In the genomic region with DNA sequence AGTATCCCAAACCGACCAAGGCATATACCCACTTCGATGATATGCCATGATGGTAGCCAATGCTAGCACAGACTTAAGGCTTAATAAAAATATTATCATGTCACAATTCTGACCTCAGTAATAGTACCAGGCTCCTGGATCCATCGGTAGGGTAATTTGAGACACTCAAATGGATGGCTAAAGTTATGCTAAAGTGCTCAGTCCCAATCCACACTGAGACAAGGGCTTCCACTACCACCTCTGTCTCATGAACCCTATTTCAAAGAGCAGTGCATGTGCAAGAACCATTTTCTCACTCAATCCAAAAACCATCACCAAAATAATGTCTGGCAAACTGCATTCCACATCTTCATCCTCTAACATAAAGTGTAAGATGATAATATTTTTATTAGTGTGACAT, we compare ENCODE assay signal across 23 cellular contexts.
DNase-seq lines count a peak whose midpoint lies in the region; ATAC-seq, FAIRE-seq and TF ChIP-seq lines count a peak whose summit lies in the region.
"Had no signal": no experiment of that assay in that cellular context is flagged by ENCODE, and none has a peak within 500 bp of the region (broad histone marks: within the 10 kb centered on the region; RNA-seq: fewer than 3 reads in every experiment).

No MANE protein-coding gene starts in this region.

- H3K4me3 Mint-ChIP-seq in activated CD8-positive, alpha-beta memory T cell treated with anti-CD3 and anti-CD28 coated beads, Interleukin-2, amount 10 ng/mL, durations not matched to agents 7 days and 5 days = no peak overlapping the region
- H3K4me3 Mint-ChIP-seq: CD4-positive, alpha-beta T cell; HFFc6; IgD-negative memory B cell had no signal

- no peak overlapping the region for H2AFZ ChIP-seq in mesenchymal stem cell (ENCODE audit: low read depth, low read length)

- no peak overlapping the region for H4K91ac ChIP-seq in mesenchymal stem cell (ENCODE audit: low read length)

- H3K36me3 ChIP-seq in SJCRH30 (no peaks in the 10 kb centered on the region), mesenchymal stem cell (ENCODE audit: control insufficient read depth in 1 of 2, insufficient read depth in 2 of 2, low read depth in 1 of 2, low read length in 2 of 2) (no peaks in the 10 kb centered on the region), pancreas (no peaks in the 10 kb centered on the region)
- H3K36me3 ChIP-seq: BLaER1 had no signal

- H3K27me3 ChIP-seq in SJCRH30 = no peaks in the 10 kb centered on the region
- no peaks in the 10 kb centered on the region for H3K27me3 ChIP-seq in mesenchymal stem cell (ENCODE audit: control insufficient read depth in 1 of 2, insufficient read depth in 1 of 2, low read length in 2 of 2)
- no peaks in the 10 kb centered on the region for H3K27me3 ChIP-seq in pancreas
- H3K27me3 ChIP-seq: BLaER1 had no signal

- no peak overlapping the region for H2BK5ac ChIP-seq in mesenchymal stem cell (ENCODE audit: low read depth, low read length, poor library complexity, severe bottlenecking)

- H3K4me2 ChIP-seq in mesenchymal stem cell (ENCODE audit: low read length, poor library complexity, severe bottlenecking) = no peak overlapping the region

- no peak overlapping the region for H3K18ac ChIP-seq in mesenchymal stem cell (ENCODE audit: low read depth in 1 of 2, low read length in 2 of 2)

- no peak overlapping the region for H2BK120ac ChIP-seq in mesenchymal stem cell (ENCODE audit: low read depth, low read length)

- no peak overlapping the region for H3K14ac ChIP-seq in mesenchymal stem cell (ENCODE audit: low read length in 2 of 2)

- H3K9me3 Mint-ChIP-seq in activated CD8-positive, alpha-beta memory T cell treated with anti-CD3 and anti-CD28 coated beads, Interleukin-2, amount 10 ng/mL, durations not matched to agents 7 days and 5 days (ENCODE audit: low read depth) = peaks cover 2% of the 10 kb centered on the region
- H3K9me3 Mint-ChIP-seq: CD4-positive, alpha-beta T cell; HFFc6; IgD-negative memory B cell had no signal

- H3K27ac ChIP-seq in SJCRH30 (peak overlapping the region; percentile 63), mesenchymal stem cell (ENCODE audit: low read length, poor library complexity, severe bottlenecking) (no peak overlapping the region), pancreas (no peak overlapping the region)
- H3K27ac ChIP-seq: 22Rv1, BLaER1 had no signal

- no peak overlapping the region for H3K23ac ChIP-seq in mesenchymal stem cell (ENCODE audit: low read length in 2 of 2)

- H3K9me3 ChIP-seq in SJCRH30 (replicated peaks) (no peaks in the 10 kb centered on the region), mesenchymal stem cell (ENCODE audit: control insufficient read depth, low read length) (no peaks in the 10 kb centered on the region), pancreas (no peaks in the 10 kb centered on the region)
- H3K9me3 ChIP-seq: BLaER1 had no signal

- H3K4me1 ChIP-seq in SJCRH30 = peaks cover 26% of the 10 kb centered on the region
- H3K4me1 ChIP-seq in mesenchymal stem cell (ENCODE audit: control insufficient read depth, insufficient read depth, low read depth, low read length) = peaks cover 3% of the 10 kb centered on the region
- peaks cover 0 to 7% (median 0%) of the 10 kb centered on the region in 3 donors for H3K4me1 ChIP-seq in pancreas

- H3K4me1 Mint-ChIP-seq in activated CD8-positive, alpha-beta memory T cell treated with anti-CD3 and anti-CD28 coated beads, Interleukin-2, amount 10 ng/mL, durations not matched to agents 7 days and 5 days = peaks cover 35% of the 10 kb centered on the region
- H3K4me1 Mint-ChIP-seq: IgD-negative memory B cell had no signal

- no peak for TF ChIP-seq CTCF in pancreas (IDR thresholded peaks at IDR 0.05)

- H3K27me3 Mint-ChIP-seq in activated CD8-positive, alpha-beta memory T cell treated with anti-CD3 and anti-CD28 coated beads, Interleukin-2, amount 10 ng/mL, durations not matched to agents 7 days and 5 days = no peaks in the 10 kb centered on the region
- H3K27me3 Mint-ChIP-seq: IgD-negative memory B cell had no signal

- no peak overlapping the region for H2BK15ac ChIP-seq in mesenchymal stem cell (ENCODE audit: low read depth, poor library complexity, severe bottlenecking)

- ATAC-seq in activated CD8-positive, alpha-beta memory T cell treated with anti-CD3 and anti-CD28 coated beads, Interleukin-2, amount 10 ng/mL, durations not matched to agents 7 days and 5 days = no peak
- ATAC-seq in pancreas (no peak), GM19351 (IDR thresholded peaks at IDR 0.05; ENCODE audit: unreplicated experiment) (no peak)

- H4K8ac ChIP-seq in mesenchymal stem cell (ENCODE audit: low read length) = no peak overlapping the region

- peak overlapping the region; percentile 20 for H3K27ac Mint-ChIP-seq in activated CD8-positive, alpha-beta memory T cell treated with anti-CD3 and anti-CD28 coated beads, Interleukin-2, amount 10 ng/mL, durations not matched to agents 7 days and 5 days
- H3K27ac Mint-ChIP-seq: CD4-positive, alpha-beta T cell; IgD-negative memory B cell had no signal

- no peak overlapping the region for H3K4me3 ChIP-seq in SJCRH30
- H3K4me3 ChIP-seq in mesenchymal stem cell (ENCODE audit: insufficient read depth in 1 of 2, low read depth in 1 of 2, low read length in 2 of 2) = no peak overlapping the region
- no peak overlapping the region for H3K4me3 ChIP-seq in pancreas
- H3K4me3 ChIP-seq: BLaER1 had no signal

- H3K79me1 ChIP-seq in mesenchymal stem cell (replicated peaks; ENCODE audit: low read length, poor library complexity, severe bottlenecking) = no peaks in the 10 kb centered on the region

- WGBS in mesenchymal stem cell = 79% methylated on average over 3 of the region's 3 CpGs
- WGBS in pancreas, 2 donors = 90 to 92% methylated on average over 3 of the region's 3 CpGs

- no peak overlapping the region for H3K4ac ChIP-seq in mesenchymal stem cell (ENCODE audit: low read depth in 1 of 2, low read length in 2 of 2)

- DNase-seq in activated CD8-positive, alpha-beta memory T cell treated with anti-CD3 and anti-CD28 coated beads, Interleukin-2, amount 10 ng/mL, durations not matched to agents 7 days and 5 days = no peak
- DNase-seq in activated CD8-positive, alpha-beta memory T cell treated with anti-CD3 and anti-CD28 coated beads, Interleukin-2, amount 50 U/mL, for 4 hours = no peak
- DNase-seq in SJCRH30 = no peak
- DNase-seq in mesenchymal stem cell = no peak
- no peak for DNase-seq in amniotic stem cell (lab: John Stamatoyannopoulos, UW)
- no peak for DNase-seq in NCI-H2107 treated with DMSO at 0.1 percent for 48 hours (lab: John Stamatoyannopoulos, UW; ENCODE audit: unreplicated experiment)
- no peak for DNase-seq in pancreas
- DNase-seq: ACHN; CD4-positive, alpha-beta T cell; COR-L47; DND-41; HFFc6; NCI-H1694; NCI-H2081; NCI-H446; NCI-H526 had no signal

- H3K9ac ChIP-seq in mesenchymal stem cell (ENCODE audit: low read length) = no peak overlapping the region
- H3K9ac ChIP-seq: BLaER1 had no signal

- CTCF ChIA-PET in activated CD8-positive, alpha-beta memory T cell treated with anti-CD3 and anti-CD28 coated beads, Interleukin-2, amount 10 ng/mL, durations not matched to agents 7 days and 5 days (lab: Charles Lee) = no interaction called here

- peak overlapping the region; percentile 79 for H2AK5ac ChIP-seq in mesenchymal stem cell (ENCODE audit: low read length, severe bottlenecking)

- intact Hi-C loops in pancreas (cut with DNase I) = no loop called here

- peaks cover 12% of the 10 kb centered on the region for H3K36me3 Mint-ChIP-seq in activated CD8-positive, alpha-beta memory T cell treated with anti-CD3 and anti-CD28 coated beads, Interleukin-2, amount 10 ng/mL, durations not matched to agents 7 days and 5 days
- H3K36me3 Mint-ChIP-seq: IgD-negative memory B cell had no signal

- no peak for FAIRE-seq in pancreas (lab: Jason Lieb, UNC)
- FAIRE-seq: GM12891, H54, RCC 7860 had no signal

- H2BK12ac ChIP-seq in mesenchymal stem cell (ENCODE audit: low read length in 2 of 2) = peak overlapping the region in 1 of 2 experiments; percentile 9
